In genomic region chr2:45483997-45484396, GRCh38 we compare ENCODE assay signal across 16 cellular contexts.
DNase-seq lines count a peak whose midpoint lies in the region; ATAC-seq and TF ChIP-seq lines count a peak whose summit lies in the region.
"Had no signal": no experiment of that assay in that cellular context is flagged by ENCODE, and none has a peak within 500 bp of the region (broad histone marks: within the 10 kb centered on the region; RNA-seq: fewer than 3 reads in every experiment).

No MANE protein-coding gene starts in this region.

- H3K4me1 ChIP-seq in cardiac muscle cell (ENCODE audit: low read depth) (no peaks in the 10 kb centered on the region), Panc1 (ENCODE audit: control insufficient read depth, insufficient read depth, low read length) (no peaks in the 10 kb centered on the region)
- H3K4me1 ChIP-seq: BLaER1, sigmoid colon had no signal

- intact Hi-C loops in Right ventricle myocardium inferior (cut with DNase I) (no loop called here), Panc1 (cut with micrococcal nuclease; ENCODE audit: unreplicated experiment) (no loop called here)

- CTCF ChIA-PET in Panc1 (lab: Charles Lee) = interaction anchor here (0.6 to 0.7 kb wide), 2 partner anchors 43 to 1326 kb away, joined by 3 read pairs; no protein-coding TSS in a partner anchor

- DNase-seq in cardiac muscle cell (ENCODE audit: low read depth in 1 of 2, low spot score in 1 of 2) (no peak), Right ventricle myocardium inferior (ENCODE audit: missing footprints) (no peak), Panc1 (ENCODE audit: low read depth, low spot score) (no peak), epithelial cell of proximal tubule (ENCODE audit: low read depth) (no peak), type B pancreatic cell (ENCODE audit: extremely low spot score, unreplicated experiment) (no peak), inferior parietal cortex (ENCODE audit: extremely low spot score) (no peak)
- DNase-seq: activated CD4-positive, alpha-beta memory T cell treated with anti-CD3 and anti-CD28 coated beads for 36 hours; NCI-H1417 treated with DMSO at 0.1 percent for 48 hours; NCI-H69; sigmoid colon; T-helper 1 cell had no signal

- ATAC-seq in Right ventricle myocardium inferior (no peak), Panc1 (no peak), GM21737 (IDR thresholded peaks at IDR 0.05; ENCODE audit: unreplicated experiment) (no peak), HG02870 (IDR thresholded peaks at IDR 0.05; ENCODE audit: unreplicated experiment) (no peak)

- H3K9me3 ChIP-seq in cardiac muscle cell (ENCODE audit: low read depth) (no peaks in the 10 kb centered on the region), Panc1 (ENCODE audit: control insufficient read depth, insufficient read depth, low read depth, low read length) (no peaks in the 10 kb centered on the region)
- H3K9me3 ChIP-seq: thoracic aorta had no signal

- TF ChIP-seq CTCF in cardiac muscle cell (IDR thresholded peaks at IDR 0.05; ENCODE audit: low read depth, low read length) = peak; percentile 19
- peak; percentile 48; the same call in 1 of the 2 replicates for TF ChIP-seq CTCF in Panc1 (IDR thresholded peaks at IDR 0.05)
- TF ChIP-seq CTCF in epithelial cell of proximal tubule (conservative IDR thresholded peaks at IDR 0.05; ENCODE audit: low read depth, low read length) = peak; percentile 45
- peak; percentile 67 for TF ChIP-seq CTCF in type B pancreatic cell (conservative IDR thresholded peaks at IDR 0.05)

- POLR2A ChIA-PET in Panc1 (lab: Charles Lee) = no interaction called here

- no peaks in the 10 kb centered on the region for H3K27me3 Mint-ChIP-seq in type B pancreatic cell
- H3K27me3 Mint-ChIP-seq: activated CD4-positive, alpha-beta memory T cell treated with anti-CD3 and anti-CD28 coated beads for 36 hours; activated naive CD4-positive, alpha-beta T cell treated with anti-CD3 and anti-CD28 coated beads, Interleukin-2, amount 50 U/mL, for 24 hours had no signal

- peaks cover 6% of the 10 kb centered on the region for H3K36me3 Mint-ChIP-seq in type B pancreatic cell

- H3K9me3 Mint-ChIP-seq in type B pancreatic cell = no peaks in the 10 kb centered on the region
- H3K9me3 Mint-ChIP-seq: activated CD4-positive, alpha-beta memory T cell treated with anti-CD3 and anti-CD28 coated beads for 36 hours had no signal

- no TSS peak for BruUV-seq in Panc1 (replicated peaks; lab: Mats Ljungman, UMichigan)

- H3K27ac Mint-ChIP-seq in type B pancreatic cell = no peak overlapping the region
- H3K27ac Mint-ChIP-seq: activated CD4-positive, alpha-beta memory T cell treated with anti-CD3 and anti-CD28 coated beads for 36 hours; activated naive CD4-positive, alpha-beta T cell treated with anti-CD3 and anti-CD28 coated beads, Interleukin-2, amount 50 U/mL, for 24 hours had no signal

- no peaks in the 10 kb centered on the region for H3K27me3 ChIP-seq in cardiac muscle cell
- no peaks in the 10 kb centered on the region for H3K27me3 ChIP-seq in Panc1 (ENCODE audit: control insufficient read depth, insufficient read depth, low read length)
- H3K27me3 ChIP-seq: BLaER1, sigmoid colon had no signal

- H3K36me3 ChIP-seq in cardiac muscle cell (no peaks in the 10 kb centered on the region), Panc1 (ENCODE audit: control insufficient read depth, insufficient read depth, low read length) (no peaks in the 10 kb centered on the region)
- H3K36me3 ChIP-seq: BLaER1, thoracic aorta had no signal

- H3K4me3 ChIP-seq in cardiac muscle cell = no peak overlapping the region
- H3K4me3 ChIP-seq in Panc1 (ENCODE audit: low read depth in 2 of 2, low read length in 2 of 2) = no peak overlapping the region
- no peak overlapping the region for H3K4me3 ChIP-seq in epithelial cell of proximal tubule (ENCODE audit: low read depth, low read length)
- H3K4me3 ChIP-seq: BLaER1, sigmoid colon, thoracic aorta had no signal

- H3K4me3 Mint-ChIP-seq in type B pancreatic cell = no peak overlapping the region
- H3K4me3 Mint-ChIP-seq: activated CD4-positive, alpha-beta memory T cell treated with anti-CD3 and anti-CD28 coated beads for 36 hours; activated naive CD4-positive, alpha-beta T cell treated with anti-CD3 and anti-CD28 coated beads, Interleukin-2, amount 50 U/mL, for 24 hours had no signal

- in situ Hi-C loops in Panc1 (cut with HindIII; ENCODE audit: low pct_unique_long_range_greater_than_20kb, low sequenced_read_pairs) = no loop called here

- H3K4me1 Mint-ChIP-seq in type B pancreatic cell (ENCODE audit: unreplicated experiment) = no peaks in the 10 kb centered on the region
- H3K4me1 Mint-ChIP-seq: activated naive CD4-positive, alpha-beta T cell treated with anti-CD3 and anti-CD28 coated beads, Interleukin-2, amount 50 U/mL, for 24 hours had no signal

- H3K27ac ChIP-seq in cardiac muscle cell (no peak overlapping the region), Panc1 (ENCODE audit: low read length) (no peak overlapping the region)
- H3K27ac ChIP-seq: BLaER1, sigmoid colon, thoracic aorta had no signal
